In the genomic region with DNA sequence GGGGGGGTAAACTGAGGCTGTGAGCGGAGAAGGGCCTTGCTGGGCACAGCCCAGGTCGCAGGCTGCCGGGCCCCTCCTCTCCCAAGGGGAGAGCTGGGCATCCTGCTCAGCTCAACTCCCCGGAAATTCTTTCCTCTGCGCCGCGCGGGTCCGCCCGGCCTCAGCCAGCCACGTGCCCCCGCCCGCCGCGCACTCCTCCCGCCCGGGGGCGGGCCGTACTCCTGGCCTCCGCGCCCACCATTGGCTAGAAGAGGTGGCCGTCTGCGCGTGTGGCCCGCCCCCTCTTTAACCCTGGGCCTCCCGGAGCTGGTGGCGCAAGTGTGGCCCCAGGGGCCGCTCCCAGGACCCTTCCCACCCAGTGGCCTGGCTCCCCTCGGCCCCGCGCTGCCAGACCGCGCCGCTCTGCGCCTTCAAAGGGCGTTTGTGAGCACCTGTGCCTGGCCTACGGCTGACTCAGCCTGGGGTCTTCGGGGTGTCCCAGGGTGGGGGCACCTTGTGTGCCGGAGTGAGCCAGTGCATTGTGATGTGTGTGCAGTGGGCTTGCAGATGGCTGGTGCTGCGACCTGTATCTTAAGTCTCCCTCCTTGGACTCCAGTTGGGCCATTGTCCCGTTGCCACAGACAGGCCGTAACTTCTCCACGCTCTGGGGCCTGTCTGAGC, we compare ENCODE assay signal across 9 cellular contexts. TPM values are rescaled to one million over a fixed set of nuclear protein-coding genes. Genes with fewer than 3 reads are reported as not detected.
DNase-seq lines count a peak whose midpoint lies in the region; ATAC-seq, FAIRE-seq and TF ChIP-seq lines count a peak whose summit lies in the region.
"Had no signal": no experiment of that assay in that cellular context is flagged by ENCODE, and none has a peak within 500 bp of the region (broad histone marks: within the 10 kb centered on the region; RNA-seq: fewer than 3 reads in every experiment).

No MANE protein-coding gene starts in this region.

- peaks cover 0 to 5% of the 10 kb centered on the region in 2 donors for H3K27me3 ChIP-seq in body of pancreas
- peaks cover 0 to 3% of the 10 kb centered on the region in 2 donors for H3K27me3 ChIP-seq in small intestine (ENCODE audit: control insufficient read depth in 2 of 2, insufficient read depth in 2 of 2, low read length in 2 of 2)

- WGBS in body of pancreas, 2 donors = 16 to 54% methylated on average over 5 to 35 of the region's 43 CpGs
- 11% methylated on average over 35 to 43 of the region's 43 CpGs for WGBS in small intestine, 3 donors

- peaks cover 38% of the 10 kb centered on the region for H3K4me1 ChIP-seq in body of pancreas
- no peaks in the 10 kb centered on the region for H3K4me1 ChIP-seq in small intestine (ENCODE audit: control insufficient read depth in 2 of 2, insufficient read depth in 1 of 2, low read depth in 1 of 2, low read length in 1 of 2)

- H3K4me3 ChIP-seq in body of pancreas (no peak overlapping the region), small intestine (ENCODE audit: low read depth in 1 of 2, low read length in 2 of 2) (no peak overlapping the region)

- TF ChIP-seq CTCF in body of pancreas (IDR thresholded peaks at IDR 0.05) = no peak

- H3K36me3 ChIP-seq in body of pancreas (replicated peaks in 1 of 2; ENCODE audit: insufficient read depth in 1 of 2, low read depth in 2 of 2) (no peaks in the 10 kb centered on the region), small intestine (ENCODE audit: control insufficient read depth in 2 of 2, insufficient read depth in 2 of 2, low read length in 2 of 2) (no peaks in the 10 kb centered on the region)

- ATAC-seq in body of pancreas = peak; percentile 71
- ATAC-seq in HG03460 (IDR thresholded peaks at IDR 0.05; ENCODE audit: unreplicated experiment) = no peak
- no peak for ATAC-seq in HG03342 (IDR thresholded peaks at IDR 0.05; ENCODE audit: unreplicated experiment)
- ATAC-seq in HG02885 (IDR thresholded peaks at IDR 0.05; ENCODE audit: poor library complexity, unreplicated experiment) = no peak

- H3K27ac ChIP-seq in body of pancreas = peak overlapping the region in 2 of 4 donors; percentile 43 to 44
- peak overlapping the region in 1 of 2 donors; percentile 67 for H3K27ac ChIP-seq in small intestine (ENCODE audit: low read depth in 1 of 2, low read length in 1 of 2)

- H3K9me3 ChIP-seq in body of pancreas (no peaks in the 10 kb centered on the region), small intestine (ENCODE audit: control insufficient read depth, low read depth) (no peaks in the 10 kb centered on the region)

- peak; percentile 8 to 49 (median 33) for TF ChIP-seq POLR2A in body of pancreas (IDR thresholded peaks at IDR 0.05)

- no peak for FAIRE-seq in small intestine (lab: Jason Lieb, UNC)

- intact Hi-C loops in body of pancreas (cut with DNase I) = no loop called here

- peak; percentile 82 for DNase-seq in ELF-1 (ENCODE audit: low read depth, low spot score)
- DNase-seq in NCI-H774 (lab: John Stamatoyannopoulos, UW) = peak; percentile 2
- peak; percentile 57 to 67 (median 62) for DNase-seq in body of pancreas
- peak; percentile 96 for DNase-seq in iPS-NIHi11 (ENCODE audit: low spot score)
- DNase-seq in small intestine = peak; percentile 50

RNA-seq across cellular contexts. Expression of a gene that starts 2.0 kb away (rescaled TPM):
- total RNA-seq in body of pancreas = 1 to 10 TPM; 4.7 to 7.6 TPM
- 10 to 100 TPM in 1 of 3 donors, 1 to 10 TPM in 1, under 1 TPM in 1; 0.81 to 16.9 (median 1.1) TPM for polyA plus RNA-seq in small intestine
- total RNA-seq: M059J had no signal

RNA-seq across cellular contexts. Expression of a gene that starts 30.3 kb away (rescaled TPM):
- total RNA-seq in body of pancreas = not detected
- under 1 TPM in 1 of 3 donors, not detected in 2; 0.06 TPM for polyA plus RNA-seq in small intestine
- total RNA-seq: M059J had no signal

RNA-seq across cellular contexts. Expression of a gene that starts 37.6 kb away (rescaled TPM):
- total RNA-seq in body of pancreas = 10 to 100 TPM; 10.9 to 18.9 TPM
- 10 to 100 TPM; 11.1 to 13.6 (median 12.0) TPM for polyA plus RNA-seq in small intestine

Comparison
In these comparisons a context has a peak if more than half of its experiments do, and no peak if none do; other contexts are left out.
1. DNase-seq: peak in every context shown above with its lines; median percentile 96 in iPS-NIHi11; 82 in ELF-1; 62 in body of pancreas; 50 in small intestine; 2 in NCI-H774.